14 cellular contexts compared by ENCODE assay signal in the genomic region with DNA sequence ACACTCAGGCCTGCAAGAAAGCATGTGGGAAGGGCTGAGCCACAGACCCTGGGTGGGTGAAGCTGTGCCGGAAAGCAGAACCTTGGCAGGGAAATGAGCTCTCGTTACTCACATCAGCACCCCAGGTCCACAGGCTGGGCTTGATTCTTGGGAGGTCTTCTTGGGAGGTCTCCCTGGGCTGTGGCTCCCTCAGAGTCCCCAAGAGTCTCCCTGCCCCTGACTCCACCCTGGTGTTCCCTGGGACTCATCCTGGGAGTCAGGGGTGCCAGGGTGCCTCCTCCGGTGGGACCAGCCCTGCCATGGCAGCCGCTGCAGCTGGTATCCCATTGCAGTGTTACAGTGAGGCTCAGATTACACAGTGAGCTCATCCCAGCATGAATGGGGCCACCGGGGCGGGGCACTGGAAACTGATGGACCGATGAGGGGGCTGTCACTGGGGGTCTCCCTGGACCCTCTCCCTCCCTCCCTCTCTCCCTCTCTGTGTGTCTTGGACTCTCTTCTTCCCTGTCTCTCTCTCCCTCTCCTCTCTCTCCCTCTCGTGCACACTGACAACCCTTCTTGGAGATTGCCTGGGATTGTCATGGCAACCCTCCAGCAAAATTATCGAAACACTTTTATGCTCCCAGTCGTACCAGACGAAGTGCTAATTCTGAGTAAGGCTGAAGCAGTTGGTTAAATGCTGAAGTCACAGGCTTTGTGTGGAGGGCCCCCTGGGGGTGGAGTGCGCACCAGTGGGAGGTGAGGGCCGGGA. TPM values are rescaled to one million over a fixed set of nuclear protein-coding genes. Genes with fewer than 3 reads are reported as not detected.
DNase-seq lines count a peak whose midpoint lies in the region; ATAC-seq and TF ChIP-seq lines count a peak whose summit lies in the region.
"Had no signal": no experiment of that assay in that cellular context is flagged by ENCODE, and none has a peak within 500 bp of the region (broad histone marks: within the 10 kb centered on the region; RNA-seq: fewer than 3 reads in every experiment).

No MANE protein-coding gene starts in this region.

- intact Hi-C loops in Right ventricle myocardium superior (cut with DNase I) (no loop called here), right cardiac atrium (cut with DNase I) (no loop called here)

- no peak overlapping the region for H3K27ac Mint-ChIP-seq in T-helper 17 cell
- H3K27ac Mint-ChIP-seq: activated CD4-positive, alpha-beta memory T cell treated with anti-CD3 and anti-CD28 coated beads, Interleukin-2, amount 10 ng/mL, durations not matched to agents 7 days and 5 days; activated naive CD8-positive, alpha-beta T cell treated with anti-CD3 and anti-CD28 coated beads, Interleukin-2, amount 50 U/mL, for 24 hours; immature natural killer cell had no signal

- H3K4me1 Mint-ChIP-seq in T-helper 17 cell: peaks cover 14% of the 10 kb centered on the region

- no peak for TF ChIP-seq POLR2A in upper lobe of left lung (IDR thresholded peaks at IDR 0.05)

- H3K27me3 Mint-ChIP-seq in T-helper 17 cell: peaks cover 15% of the 10 kb centered on the region

- WGBS in right cardiac atrium: 32% methylated on average over 13 of the region's 13 CpGs
- 35 to 61% methylated on average over 8 to 13 of the region's 13 CpGs for WGBS in upper lobe of left lung, 2 donors

- H3K4me3 Mint-ChIP-seq in T-helper 17 cell: no peak overlapping the region
- H3K4me3 Mint-ChIP-seq: activated CD4-positive, alpha-beta memory T cell treated with anti-CD3 and anti-CD28 coated beads, Interleukin-2, amount 10 ng/mL, durations not matched to agents 7 days and 5 days; activated naive CD8-positive, alpha-beta T cell treated with anti-CD3 and anti-CD28 coated beads, Interleukin-2, amount 50 U/mL, for 24 hours; immature natural killer cell had no signal

- H3K27me3 ChIP-seq in cardiac muscle cell (no peaks in the 10 kb centered on the region), SJCRH30 (no peaks in the 10 kb centered on the region), right cardiac atrium (ENCODE audit: control insufficient read depth, insufficient read depth) (no peaks in the 10 kb centered on the region), upper lobe of left lung (no peaks in the 10 kb centered on the region)
- H3K27me3 ChIP-seq: tibial artery had no signal

- no peak for ATAC-seq in Right ventricle myocardium superior (ENCODE audit: poor library complexity)
- ATAC-seq in right cardiac atrium: peak; percentile 16 to 21
- peak; percentile 1 to 37 for ATAC-seq in upper lobe of left lung (ENCODE audit: low FRiP score in 2 of 2)
- ATAC-seq in HG02852 (IDR thresholded peaks at IDR 0.05; ENCODE audit: unreplicated experiment): no peak
- no peak for ATAC-seq in T-helper 17 cell
- ATAC-seq in GM18517 (IDR thresholded peaks at IDR 0.05; ENCODE audit: unreplicated experiment): no peak
- ATAC-seq: activated naive CD8-positive, alpha-beta T cell treated with anti-CD3 and anti-CD28 coated beads, Interleukin-2, amount 50 U/mL, for 24 hours had no signal

- no peaks in the 10 kb centered on the region for H3K36me3 Mint-ChIP-seq in T-helper 17 cell (ENCODE audit: low read depth)

- TF ChIP-seq EP300 in upper lobe of left lung (IDR thresholded peaks at IDR 0.05): no peak

- H3K36me3 ChIP-seq in cardiac muscle cell: no peaks in the 10 kb centered on the region
- H3K36me3 ChIP-seq in SJCRH30: no peaks in the 10 kb centered on the region
- H3K36me3 ChIP-seq in upper lobe of left lung: no peaks in the 10 kb centered on the region
- H3K36me3 ChIP-seq: tibial artery had no signal

- H3K27ac ChIP-seq in cardiac muscle cell: no peak overlapping the region
- no peak overlapping the region for H3K27ac ChIP-seq in SJCRH30
- H3K27ac ChIP-seq in right cardiac atrium (ENCODE audit: low read length): no peak overlapping the region
- no peak overlapping the region for H3K27ac ChIP-seq in upper lobe of left lung
- H3K27ac ChIP-seq: C4-2B, parathyroid adenoma had no signal

- DNase-seq in cardiac muscle cell (ENCODE audit: low read depth in 1 of 2, low spot score in 1 of 2) (peak in 1 of 2 donors; percentile 62), Right ventricle myocardium superior (no peak), SJCRH30 (peak; percentile 66 to 72), right cardiac atrium (peak in 2 of 3 donors; percentile 68 to 73), upper lobe of left lung (no peak), T-helper 17 cell (no peak)
- DNase-seq: activated CD4-positive, alpha-beta memory T cell treated with anti-CD3 and anti-CD28 coated beads, Interleukin-2, amount 10 ng/mL, durations not matched to agents 7 days and 5 days; activated naive CD8-positive, alpha-beta T cell treated with anti-CD3 and anti-CD28 coated beads, Interleukin-2, amount 50 U/mL, for 24 hours; immature natural killer cell had no signal

- H3K9me3 ChIP-seq in cardiac muscle cell (ENCODE audit: low read depth) (no peaks in the 10 kb centered on the region), SJCRH30 (replicated peaks) (no peaks in the 10 kb centered on the region), right cardiac atrium (ENCODE audit: control insufficient read depth, low read length) (no peaks in the 10 kb centered on the region), upper lobe of left lung (no peaks in the 10 kb centered on the region), T-helper 17 cell (ENCODE audit: control insufficient read depth, low read length, poor library complexity, severe bottlenecking) (no peaks in the 10 kb centered on the region)
- H3K9me3 ChIP-seq: tibial artery had no signal

- TF ChIP-seq CTCF in cardiac muscle cell (IDR thresholded peaks at IDR 0.05; ENCODE audit: low read depth, low read length): peak; percentile 32
- TF ChIP-seq CTCF in upper lobe of left lung (IDR thresholded peaks at IDR 0.05): no peak

- H3K4me1 ChIP-seq in cardiac muscle cell (ENCODE audit: low read depth): no peaks in the 10 kb centered on the region
- peaks cover 14% of the 10 kb centered on the region for H3K4me1 ChIP-seq in SJCRH30
- peaks cover 2% of the 10 kb centered on the region for H3K4me1 ChIP-seq in right cardiac atrium (ENCODE audit: control insufficient read depth, insufficient read depth, low read length)
- H3K4me1 ChIP-seq in upper lobe of left lung: peaks cover 0 to 9% (median 0%) of the 10 kb centered on the region in 4 donors
- H3K4me1 ChIP-seq: parathyroid adenoma had no signal

- no peak overlapping the region for H3K4me3 ChIP-seq in cardiac muscle cell
- H3K4me3 ChIP-seq in SJCRH30: peak overlapping the region; percentile 27
- H3K4me3 ChIP-seq in right cardiac atrium (ENCODE audit: low read length): no peak overlapping the region
- H3K4me3 ChIP-seq in upper lobe of left lung: no peak overlapping the region
- H3K4me3 ChIP-seq: tibial artery had no signal

RNA-seq across cellular contexts. Expression of a gene that starts 8.7 kb away (rescaled TPM):
- total RNA-seq in cardiac muscle cell (48.6 and 79.6 TPM in 2 replicates), Right ventricle myocardium superior (21.0 TPM), right cardiac atrium (100 to 1,000 TPM in 1 of 4 donors, 10 to 100 TPM in 3; 26.5 to 107 (median 36.5) TPM), upper lobe of left lung (100 to 1,000 TPM in 4 of 6 donors, 10 to 100 TPM in 2; 83.2 to 255 (median 168) TPM), T-helper 17 cell (under 1 TPM in 1 of 2 donors, not detected in 1; 0.34 TPM)
- polyA plus RNA-seq in cardiac muscle cell (7.1 and 14.5 TPM in 2 replicates), right cardiac atrium (68.0 TPM)
- 2.1 and 3.4 TPM in 2 replicates for total RNA-seq in SJCRH30 (2014; rRNA removed; shearing (Covaris generic))
- polyA plus RNA-seq: immature natural killer cell had no signal

RNA-seq across cellular contexts. Expression of a gene that starts 53.2 kb away (rescaled TPM):
- 26.4 and 31.0 TPM in 2 replicates for total RNA-seq in cardiac muscle cell
- 25.0 and 27.9 TPM in 2 replicates for polyA plus RNA-seq in cardiac muscle cell
- total RNA-seq in Right ventricle myocardium superior: 14.7 TPM
- 26.0 and 29.2 TPM in 2 replicates for total RNA-seq in SJCRH30 (2014; rRNA removed; shearing (Covaris generic))
- total RNA-seq in right cardiac atrium: 10 to 100 TPM; 15.1 to 18.6 (median 17.4) TPM
- polyA plus RNA-seq in right cardiac atrium: 17.4 TPM
- 10 to 100 TPM; 23.9 to 60.8 (median 27.6) TPM for total RNA-seq in upper lobe of left lung
- total RNA-seq in T-helper 17 cell: 10 to 100 TPM; 28.8 to 31.2 TPM

Comparison
In these comparisons a context has a peak if more than half of its experiments do, and no peak if none do; other contexts are left out.
1. DNase-seq: peak in SJCRH30 (2 of 2) and right cardiac atrium (2 of 3); none in Right ventricle myocardium superior (single experiment), upper lobe of left lung (0 of 2) and T-helper 17 cell (0 of 3).
2. ATAC-seq: peak in right cardiac atrium (2 of 2) and upper lobe of left lung (2 of 2); none in Right ventricle myocardium superior (single experiment), HG02852 (single experiment), T-helper 17 cell (single experiment) and GM18517 (single experiment).